Comparison of ENCODE assay signal across 13 cellular contexts in the genomic region with DNA sequence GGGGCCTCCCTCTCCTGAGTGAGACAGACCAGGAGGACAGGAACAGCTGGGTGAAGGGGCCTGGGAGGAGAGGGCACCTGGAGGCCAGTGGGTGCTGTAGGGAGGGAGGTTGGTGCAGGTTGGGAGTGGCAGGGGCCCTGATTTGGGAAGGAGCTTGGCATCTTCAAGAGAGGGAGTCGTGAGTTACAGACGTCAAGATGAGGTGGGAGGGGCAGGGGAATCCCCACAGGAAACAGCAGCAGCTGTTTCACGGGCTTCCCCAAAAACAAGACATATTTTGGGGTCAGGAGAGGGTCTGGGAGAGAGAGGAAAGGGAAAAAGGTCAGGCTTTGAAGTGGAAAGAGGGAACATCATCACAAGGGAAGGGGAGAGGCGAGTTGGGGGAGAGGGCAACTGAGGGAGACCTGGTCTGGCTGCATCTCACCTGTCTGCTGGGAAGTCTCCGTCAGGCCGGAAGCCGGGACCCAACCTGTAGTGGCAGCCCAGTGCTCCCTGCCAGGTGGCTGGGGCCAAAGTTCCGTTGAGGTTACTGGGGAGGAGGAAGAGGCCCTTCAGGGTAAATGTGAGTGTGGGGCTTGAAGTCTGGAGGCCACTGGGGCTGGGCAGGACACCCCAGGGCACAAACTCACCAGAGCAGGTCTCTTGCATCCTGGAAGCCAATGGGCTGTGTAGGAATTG. TPM values are rescaled to one million over a fixed set of nuclear protein-coding genes. Genes with fewer than 3 reads are reported as not detected.
DNase-seq lines count a peak whose midpoint lies in the region; ATAC-seq, FAIRE-seq and TF ChIP-seq lines count a peak whose summit lies in the region.
"Had no signal": no experiment of that assay in that cellular context is flagged by ENCODE, and none has a peak within 500 bp of the region (broad histone marks: within the 10 kb centered on the region; RNA-seq: fewer than 3 reads in every experiment).

No MANE protein-coding gene starts in this region.

- no peaks in the 10 kb centered on the region for H3K36me3 ChIP-seq in CD4-positive, CD25-positive, alpha-beta regulatory T cell (ENCODE audit: control insufficient read depth, insufficient read depth, low read length)

- H3K4me1 Mint-ChIP-seq in CD4-positive, CD25-positive, alpha-beta regulatory T cell, result peaks cover 0 to 22% (median 9%) of the 10 kb centered on the region in 4 donors
- H3K4me1 Mint-ChIP-seq in activated CD8-positive, alpha-beta T cell treated with anti-CD3 and anti-CD28 coated beads for 36 hours (ENCODE audit: low read depth), result peaks cover 14% of the 10 kb centered on the region

- peak; percentile 11 to 50 (median 28) for DNase-seq in CD4-positive, CD25-positive, alpha-beta regulatory T cell
- DNase-seq in GM18507 (ENCODE audit: extremely low spot score, insufficient read length, low read depth), result no peak
- peak; percentile 51 for DNase-seq in activated CD8-positive, alpha-beta T cell treated with anti-CD3 and anti-CD28 coated beads for 36 hours
- DNase-seq in germinal center (ENCODE audit: low spot score), result peak; percentile 24
- DNase-seq in amygdala (lab: John Stamatoyannopoulos, UW), result no peak
- no peak for DNase-seq in COR-L47 (lab: John Stamatoyannopoulos, UW)
- DNase-seq in SKM-1 (lab: John Stamatoyannopoulos, UW; ENCODE audit: unreplicated experiment), result no peak
- DNase-seq: C1 segment of cervical spinal cord, kidney, MV-4-11 had no signal

- CTCF ChIA-PET in activated CD8-positive, alpha-beta T cell treated with anti-CD3 and anti-CD28 coated beads for 36 hours (lab: Charles Lee), result no interaction called here

- peaks cover 6% of the 10 kb centered on the region for H3K27me3 Mint-ChIP-seq in CD4-positive, CD25-positive, alpha-beta regulatory T cell
- no peaks in the 10 kb centered on the region for H3K27me3 Mint-ChIP-seq in activated CD8-positive, alpha-beta T cell treated with anti-CD3 and anti-CD28 coated beads for 36 hours

- peaks cover 11% of the 10 kb centered on the region for H3K4me1 ChIP-seq in CD4-positive, CD25-positive, alpha-beta regulatory T cell (ENCODE audit: control insufficient read depth, insufficient read depth, low read length, poor library complexity, severe bottlenecking)
- H3K4me1 ChIP-seq: parathyroid adenoma had no signal

- H3K4me3 Mint-ChIP-seq in CD4-positive, CD25-positive, alpha-beta regulatory T cell, result peak overlapping the region in 3 of 4 donors; percentile 15 to 63 (median 20)
- peak overlapping the region; percentile 38 for H3K4me3 Mint-ChIP-seq in activated CD8-positive, alpha-beta T cell treated with anti-CD3 and anti-CD28 coated beads for 36 hours

- no peak for TF ChIP-seq CTCF in activated CD8-positive, alpha-beta T cell treated with anti-CD3 and anti-CD28 coated beads for 36 hours (IDR thresholded peaks at IDR 0.05)

- intact Hi-C loops in activated CD8-positive, alpha-beta T cell treated with anti-CD3 and anti-CD28 coated beads for 36 hours (cut with micrococcal nuclease), result no loop called here

- peak; percentile 51 to 52 for ATAC-seq in CD4-positive, CD25-positive, alpha-beta regulatory T cell (ENCODE audit: low read depth in 2 of 2)
- peak; percentile 55 for ATAC-seq in activated CD8-positive, alpha-beta T cell treated with anti-CD3 and anti-CD28 coated beads for 36 hours

- H3K9me3 Mint-ChIP-seq in CD4-positive, CD25-positive, alpha-beta regulatory T cell, result no peaks in the 10 kb centered on the region
- no peaks in the 10 kb centered on the region for H3K9me3 Mint-ChIP-seq in activated CD8-positive, alpha-beta T cell treated with anti-CD3 and anti-CD28 coated beads for 36 hours

- H3K9me3 ChIP-seq in CD4-positive, CD25-positive, alpha-beta regulatory T cell (ENCODE audit: control insufficient read depth in 2 of 2, low read length in 2 of 2), result no peaks in the 10 kb centered on the region

- FAIRE-seq in GM18507 (lab: Jason Lieb, UNC), result peak; percentile 31
- FAIRE-seq: kidney had no signal

- no peaks in the 10 kb centered on the region for H3K36me3 Mint-ChIP-seq in CD4-positive, CD25-positive, alpha-beta regulatory T cell
- no peaks in the 10 kb centered on the region for H3K36me3 Mint-ChIP-seq in activated CD8-positive, alpha-beta T cell treated with anti-CD3 and anti-CD28 coated beads for 36 hours (ENCODE audit: low read depth)

- no peaks in the 10 kb centered on the region for H3K27me3 ChIP-seq in CD4-positive, CD25-positive, alpha-beta regulatory T cell (ENCODE audit: control insufficient read depth, insufficient read depth, low read length)

- peak overlapping the region; percentile 49 for H3K27ac ChIP-seq in CD4-positive, CD25-positive, alpha-beta regulatory T cell (ENCODE audit: insufficient read depth, low read length, poor library complexity, severe bottlenecking)
- H3K27ac ChIP-seq: parathyroid adenoma, SK-N-MC had no signal

- POLR2A ChIA-PET in activated CD8-positive, alpha-beta T cell treated with anti-CD3 and anti-CD28 coated beads for 36 hours (lab: Charles Lee), result interaction anchor here (0.6 to 1.3 kb wide), 4 partner anchors 12 to 81 kb away, joined by 3 to 9 read pairs (median 3); a partner anchor contains a TSS

- H3K4me3 ChIP-seq in CD4-positive, CD25-positive, alpha-beta regulatory T cell (ENCODE audit: low read depth, low read length), result peak overlapping the region; percentile 32
- H3K4me3 ChIP-seq: SK-N-MC had no signal

- H3K27ac Mint-ChIP-seq in CD4-positive, CD25-positive, alpha-beta regulatory T cell, result peak overlapping the region; percentile 21 to 97 (median 81)
- H3K27ac Mint-ChIP-seq in activated CD8-positive, alpha-beta T cell treated with anti-CD3 and anti-CD28 coated beads for 36 hours, result peak overlapping the region; percentile 61

RNA-seq across cellular contexts. Expression of a gene that starts 4.4 kb away (rescaled TPM):
- total RNA-seq in CD4-positive, CD25-positive, alpha-beta regulatory T cell, result 16.4 TPM
- 10 to 100 TPM; 23.9 to 52.2 (median 32.3) TPM for polyA plus RNA-seq in CD4-positive, CD25-positive, alpha-beta regulatory T cell
- total RNA-seq in activated CD8-positive, alpha-beta T cell treated with anti-CD3 and anti-CD28 coated beads for 36 hours, result 1 to 10 TPM; 6.6 to 7.6 TPM

RNA-seq across cellular contexts. Expression of a gene that starts 13.0 kb away (rescaled TPM):
- 4.2 TPM for total RNA-seq in CD4-positive, CD25-positive, alpha-beta regulatory T cell
- 10 to 100 TPM; 11.7 to 15.3 (median 13.4) TPM for polyA plus RNA-seq in CD4-positive, CD25-positive, alpha-beta regulatory T cell
- 10 to 100 TPM; 14.0 to 14.5 TPM for total RNA-seq in activated CD8-positive, alpha-beta T cell treated with anti-CD3 and anti-CD28 coated beads for 36 hours

RNA-seq across cellular contexts. Expression of a gene that starts 26.7 kb away (rescaled TPM):
- total RNA-seq in CD4-positive, CD25-positive, alpha-beta regulatory T cell, result 17.4 TPM
- polyA plus RNA-seq in CD4-positive, CD25-positive, alpha-beta regulatory T cell, result 10 to 100 TPM in 3 of 4 donors, 1 to 10 TPM in 1; 9.4 to 15.6 (median 11.1) TPM
- total RNA-seq in activated CD8-positive, alpha-beta T cell treated with anti-CD3 and anti-CD28 coated beads for 36 hours, result 1 to 10 TPM; 4.7 to 5.7 TPM

RNA-seq across cellular contexts. Expression of a gene that starts 29.9 kb away (rescaled TPM):
- total RNA-seq in CD4-positive, CD25-positive, alpha-beta regulatory T cell, result 1.7 TPM
- 1 to 10 TPM in 3 of 4 donors, under 1 TPM in 1; 0.78 to 3.2 (median 1.6) TPM for polyA plus RNA-seq in CD4-positive, CD25-positive, alpha-beta regulatory T cell
- total RNA-seq in activated CD8-positive, alpha-beta T cell treated with anti-CD3 and anti-CD28 coated beads for 36 hours, result 100 to 1,000 TPM; 112 TPM
- total RNA-seq: mononuclear cell had no signal

RNA-seq across cellular contexts. Expression of a gene that starts 30.1 kb away (rescaled TPM):
- 42.9 TPM for total RNA-seq in CD4-positive, CD25-positive, alpha-beta regulatory T cell
- 10 to 100 TPM; 27.0 to 33.2 (median 30.2) TPM for polyA plus RNA-seq in CD4-positive, CD25-positive, alpha-beta regulatory T cell
- total RNA-seq in activated CD8-positive, alpha-beta T cell treated with anti-CD3 and anti-CD28 coated beads for 36 hours, result 10 to 100 TPM; 27.1 to 28.2 TPM

Comparison
In these comparisons a context has a peak if more than half of its experiments do, and no peak if none do; other contexts are left out.
1. DNase-seq: peak in CD4-positive, CD25-positive, alpha-beta regulatory T cell (3 of 3), activated CD8-positive, alpha-beta T cell treated with anti-CD3 and anti-CD28 coated beads for 36 hours (single experiment) and germinal center (single experiment); none in GM18507 (single experiment), amygdala (0 of 56), COR-L47 (single experiment) and SKM-1 (single experiment).